Comparison of ENCODE assay signal across 1 cellular context in the genomic region with DNA sequence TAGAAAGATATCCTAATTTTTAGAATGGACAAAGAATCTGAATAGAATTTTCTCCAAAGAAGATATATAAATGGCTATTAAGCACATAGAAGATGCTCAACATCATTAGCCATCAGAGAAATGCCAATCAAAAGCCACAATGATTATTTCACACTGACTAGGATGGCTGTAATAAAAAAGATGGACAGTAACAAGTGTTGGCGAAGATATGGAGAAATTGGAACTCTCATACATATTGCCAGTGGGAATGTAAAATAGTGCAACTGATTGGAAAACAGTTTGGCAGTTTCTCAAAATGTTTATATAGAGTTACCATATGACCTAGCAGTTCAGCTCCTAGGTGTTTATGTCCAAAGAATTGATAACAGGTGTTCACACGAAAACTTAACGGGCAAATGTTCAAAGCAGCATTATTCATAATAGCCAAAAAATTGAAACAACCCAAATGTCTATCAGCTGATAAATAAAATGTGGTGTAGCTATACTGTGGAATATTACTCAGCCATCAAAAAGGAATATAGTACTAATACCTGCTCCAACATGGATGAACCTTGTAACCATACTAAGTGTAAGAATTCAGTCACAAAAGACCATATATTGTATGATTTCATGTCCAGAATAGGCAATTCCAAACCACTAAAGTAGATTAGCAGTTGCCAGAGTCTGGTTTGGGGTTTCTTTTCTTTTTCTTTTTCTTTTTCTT.
TF ChIP-seq lines count a peak whose summit lies in the region.

No MANE protein-coding gene starts in this region.

TF ChIP-seq in K562, 482 proteins besides CTCF, POLR2A, EP300 and RAD21:
- TF ChIP-seq PHF8 (IDR thresholded peaks at IDR 0.05; ENCODE audit: borderline replicate concordance, low read length) (no peak), IFI16 (CRISPR knock-in tag; IDR thresholded peaks at IDR 0.05) (no peak), NR4A1 (CRISPR knock-in tag; IDR thresholded peaks at IDR 0.05) (no peak), NR4A1 (tag; IDR thresholded peaks at IDR 0.05) (no peak), NUFIP1 (IDR thresholded peaks at IDR 0.05; ENCODE audit: partially characterized antibody) (no peak), PHF20 (IDR thresholded peaks at IDR 0.05; ENCODE audit: partially characterized antibody) (no peak), ZNF707 (CRISPR knock-in tag; conservative IDR thresholded peaks at IDR 0.05) (no peak), ERF (CRISPR knock-in tag; IDR thresholded peaks at IDR 0.05) (no peak), SMC3 (conservative IDR thresholded peaks at IDR 0.05; ENCODE audit: insufficient read depth, low read depth, low read length) (no peak), FUS (optimal IDR thresholded peaks at IDR 0.05; ENCODE audit: low read depth, low read length) (no peak), TCFL5 (CRISPR knock-in tag; conservative IDR thresholded peaks at IDR 0.05) (no peak), ZNF384 (IDR thresholded peaks at IDR 0.05; ENCODE audit: low read depth, low read length) (no peak), RBM25 (IDR thresholded peaks at IDR 0.05; ENCODE audit: low read depth, low read length, severe bottlenecking) (peak; percentile 96), ZNF274 (IDR thresholded peaks at IDR 0.05; ENCODE audit: borderline replicate concordance, low read depth, low read length) (no peak), RHOXF2B (CRISPR knock-in tag; conservative IDR thresholded peaks at IDR 0.05) (no peak), NR2F6 (CRISPR knock-in tag; IDR thresholded peaks at IDR 0.05) (no peak), ZNF408 (CRISPR knock-in tag; IDR thresholded peaks at IDR 0.05; ENCODE audit: low read depth) (no peak), JUND (IDR thresholded peaks at IDR 0.05; ENCODE audit: borderline replicate concordance, low read depth, low read length) (no peak), JUND (tag; IDR thresholded peaks at IDR 0.05; ENCODE audit: borderline replicate concordance, low read depth, low read length) (no peak), POLR2H (tag; IDR thresholded peaks at IDR 0.05; ENCODE audit: low read depth) (no peak), ZNF146 (CRISPR knock-in tag; IDR thresholded peaks at IDR 0.05; ENCODE audit: unreplicated experiment) (peak; percentile 97), ZNF184 (CRISPR knock-in tag; IDR thresholded peaks at IDR 0.05) (peak; percentile 68), NCOA2 (IDR thresholded peaks at IDR 0.05; ENCODE audit: partially characterized antibody in 2 of 2) (no peak), KDM1A (IDR thresholded peaks at IDR 0.05) (peak in 1 of 2 experiments; percentile 14; a peak in 1 of 4 replicates), BCOR (IDR thresholded peaks at IDR 0.05) (peak; percentile 71), PYGO2 (tag; IDR thresholded peaks at IDR 0.05) (no peak), ZNF695 (CRISPR knock-in tag; IDR thresholded peaks at IDR 0.05) (no peak), TEAD4 (IDR thresholded peaks at IDR 0.05; ENCODE audit: low read length) (no peak), TEAD4 (CRISPR knock-in tag; IDR thresholded peaks at IDR 0.05; ENCODE audit: borderline replicate concordance) (no peak)
- TF ChIP-seq, protein P1, sequence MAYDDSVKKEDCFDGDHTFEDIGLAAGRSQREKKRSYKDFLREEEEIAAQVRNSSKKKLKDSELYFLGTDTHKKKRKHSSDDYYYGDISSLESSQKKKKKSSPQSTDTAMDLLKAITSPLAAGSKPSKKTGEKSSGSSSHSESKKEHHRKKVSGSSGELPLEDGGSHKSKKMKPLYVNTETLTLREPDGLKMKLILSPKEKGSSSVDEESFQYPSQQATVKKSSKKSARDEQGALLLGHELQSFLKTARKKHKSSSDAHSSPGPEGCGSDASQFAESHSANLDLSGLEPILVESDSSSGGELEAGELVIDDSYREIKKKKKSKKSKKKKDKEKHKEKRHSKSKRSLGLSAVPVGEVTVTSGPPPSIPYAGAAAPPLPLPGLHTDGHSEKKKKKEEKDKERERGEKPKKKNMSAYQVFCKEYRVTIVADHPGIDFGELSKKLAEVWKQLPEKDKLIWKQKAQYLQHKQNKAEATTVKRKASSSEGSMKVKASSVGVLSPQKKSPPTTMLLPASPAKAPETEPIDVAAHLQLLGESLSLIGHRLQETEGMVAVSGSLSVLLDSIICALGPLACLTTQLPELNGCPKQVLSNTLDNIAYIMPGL (CRISPR knock-in tag; IDR thresholded peaks at IDR 0.05) = no peak
- TF ChIP-seq, protein P2, sequence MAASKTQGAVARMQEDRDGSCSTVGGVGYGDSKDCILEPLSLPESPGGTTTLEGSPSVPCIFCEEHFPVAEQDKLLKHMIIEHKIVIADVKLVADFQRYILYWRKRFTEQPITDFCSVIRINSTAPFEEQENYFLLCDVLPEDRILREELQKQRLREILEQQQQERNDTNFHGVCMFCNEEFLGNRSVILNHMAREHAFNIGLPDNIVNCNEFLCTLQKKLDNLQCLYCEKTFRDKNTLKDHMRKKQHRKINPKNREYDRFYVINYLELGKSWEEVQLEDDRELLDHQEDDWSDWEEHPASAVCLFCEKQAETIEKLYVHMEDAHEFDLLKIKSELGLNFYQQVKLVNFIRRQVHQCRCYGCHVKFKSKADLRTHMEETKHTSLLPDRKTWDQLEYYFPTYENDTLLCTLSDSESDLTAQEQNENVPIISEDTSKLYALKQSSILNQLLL (CRISPR knock-in tag; IDR thresholded peaks at IDR 0.05; ENCODE audit: borderline replicate concordance) = no peak
- TF ChIP-seq, protein P3, sequence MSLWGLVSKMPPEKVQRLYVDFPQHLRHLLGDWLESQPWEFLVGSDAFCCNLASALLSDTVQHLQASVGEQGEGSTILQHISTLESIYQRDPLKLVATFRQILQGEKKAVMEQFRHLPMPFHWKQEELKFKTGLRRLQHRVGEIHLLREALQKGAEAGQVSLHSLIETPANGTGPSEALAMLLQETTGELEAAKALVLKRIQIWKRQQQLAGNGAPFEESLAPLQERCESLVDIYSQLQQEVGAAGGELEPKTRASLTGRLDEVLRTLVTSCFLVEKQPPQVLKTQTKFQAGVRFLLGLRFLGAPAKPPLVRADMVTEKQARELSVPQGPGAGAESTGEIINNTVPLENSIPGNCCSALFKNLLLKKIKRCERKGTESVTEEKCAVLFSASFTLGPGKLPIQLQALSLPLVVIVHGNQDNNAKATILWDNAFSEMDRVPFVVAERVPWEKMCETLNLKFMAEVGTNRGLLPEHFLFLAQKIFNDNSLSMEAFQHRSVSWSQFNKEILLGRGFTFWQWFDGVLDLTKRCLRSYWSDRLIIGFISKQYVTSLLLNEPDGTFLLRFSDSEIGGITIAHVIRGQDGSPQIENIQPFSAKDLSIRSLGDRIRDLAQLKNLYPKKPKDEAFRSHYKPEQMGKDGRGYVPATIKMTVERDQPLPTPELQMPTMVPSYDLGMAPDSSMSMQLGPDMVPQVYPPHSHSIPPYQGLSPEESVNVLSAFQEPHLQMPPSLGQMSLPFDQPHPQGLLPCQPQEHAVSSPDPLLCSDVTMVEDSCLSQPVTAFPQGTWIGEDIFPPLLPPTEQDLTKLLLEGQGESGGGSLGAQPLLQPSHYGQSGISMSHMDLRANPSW (CRISPR knock-in tag; IDR thresholded peaks at IDR 0.05) = no peak
- TF ChIP-seq, protein P4, sequence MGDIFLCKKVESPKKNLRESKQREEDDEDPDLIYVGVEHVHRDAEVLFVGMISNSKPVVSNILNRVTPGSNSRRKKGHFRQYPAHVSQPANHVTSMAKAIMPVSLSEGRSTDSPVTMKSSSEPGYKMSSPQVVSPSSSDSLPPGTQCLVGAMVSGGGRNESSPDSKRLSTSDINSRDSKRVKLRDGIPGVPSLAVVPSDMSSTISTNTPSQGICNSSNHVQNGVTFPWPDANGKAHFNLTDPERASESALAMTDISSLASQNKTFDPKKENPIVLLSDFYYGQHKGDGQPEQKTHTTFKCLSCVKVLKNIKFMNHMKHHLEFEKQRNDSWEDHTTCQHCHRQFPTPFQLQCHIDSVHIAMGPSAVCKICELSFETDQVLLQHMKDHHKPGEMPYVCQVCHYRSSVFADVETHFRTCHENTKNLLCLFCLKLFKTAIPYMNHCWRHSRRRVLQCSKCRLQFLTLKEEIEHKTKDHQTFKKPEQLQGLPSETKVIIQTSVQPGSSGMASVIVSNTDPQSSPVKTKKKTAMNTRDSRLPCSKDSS (IDR thresholded peaks at IDR 0.05; ENCODE audit: low read depth, partially characterized antibody) = no peak
- TF ChIP-seq, protein P5, sequence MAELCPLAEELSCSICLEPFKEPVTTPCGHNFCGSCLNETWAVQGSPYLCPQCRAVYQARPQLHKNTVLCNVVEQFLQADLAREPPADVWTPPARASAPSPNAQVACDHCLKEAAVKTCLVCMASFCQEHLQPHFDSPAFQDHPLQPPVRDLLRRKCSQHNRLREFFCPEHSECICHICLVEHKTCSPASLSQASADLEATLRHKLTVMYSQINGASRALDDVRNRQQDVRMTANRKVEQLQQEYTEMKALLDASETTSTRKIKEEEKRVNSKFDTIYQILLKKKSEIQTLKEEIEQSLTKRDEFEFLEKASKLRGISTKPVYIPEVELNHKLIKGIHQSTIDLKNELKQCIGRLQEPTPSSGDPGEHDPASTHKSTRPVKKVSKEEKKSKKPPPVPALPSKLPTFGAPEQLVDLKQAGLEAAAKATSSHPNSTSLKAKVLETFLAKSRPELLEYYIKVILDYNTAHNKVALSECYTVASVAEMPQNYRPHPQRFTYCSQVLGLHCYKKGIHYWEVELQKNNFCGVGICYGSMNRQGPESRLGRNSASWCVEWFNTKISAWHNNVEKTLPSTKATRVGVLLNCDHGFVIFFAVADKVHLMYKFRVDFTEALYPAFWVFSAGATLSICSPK (IDR thresholded peaks at IDR 0.05; ENCODE audit: borderline replicate concordance) = no peak
- TF ChIP-seq, protein P6, sequence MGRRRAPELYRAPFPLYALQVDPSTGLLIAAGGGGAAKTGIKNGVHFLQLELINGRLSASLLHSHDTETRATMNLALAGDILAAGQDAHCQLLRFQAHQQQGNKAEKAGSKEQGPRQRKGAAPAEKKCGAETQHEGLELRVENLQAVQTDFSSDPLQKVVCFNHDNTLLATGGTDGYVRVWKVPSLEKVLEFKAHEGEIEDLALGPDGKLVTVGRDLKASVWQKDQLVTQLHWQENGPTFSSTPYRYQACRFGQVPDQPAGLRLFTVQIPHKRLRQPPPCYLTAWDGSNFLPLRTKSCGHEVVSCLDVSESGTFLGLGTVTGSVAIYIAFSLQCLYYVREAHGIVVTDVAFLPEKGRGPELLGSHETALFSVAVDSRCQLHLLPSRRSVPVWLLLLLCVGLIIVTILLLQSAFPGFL (CRISPR knock-in tag; IDR thresholded peaks at IDR 0.05) = no peak
- TF ChIP-seq, protein P7, sequence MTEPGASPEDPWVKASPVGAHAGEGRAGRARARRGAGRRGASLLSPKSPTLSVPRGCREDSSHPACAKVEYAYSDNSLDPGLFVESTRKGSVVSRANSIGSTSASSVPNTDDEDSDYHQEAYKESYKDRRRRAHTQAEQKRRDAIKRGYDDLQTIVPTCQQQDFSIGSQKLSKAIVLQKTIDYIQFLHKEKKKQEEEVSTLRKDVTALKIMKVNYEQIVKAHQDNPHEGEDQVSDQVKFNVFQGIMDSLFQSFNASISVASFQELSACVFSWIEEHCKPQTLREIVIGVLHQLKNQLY (CRISPR knock-in tag; conservative IDR thresholded peaks at IDR 0.05) = no peak
